Comparison of ENCODE assay signal across 13 cellular contexts in genomic region chr1:60615661-60616060, GRCh38.
A peak's percentile ranks its signal among the peaks of the same experiment; 100 is the strongest.
DNase-seq lines count a peak whose midpoint lies in the region; TF ChIP-seq lines count a peak whose summit lies in the region.
"Had no signal": no experiment of that assay in that cellular context is flagged by ENCODE, and none has a peak within 500 bp of the region (broad histone marks: within the 10 kb centered on the region; RNA-seq: fewer than 3 reads in every experiment).

No MANE protein-coding gene starts in this region.

- no peaks in the 10 kb centered on the region for H3K27me3 ChIP-seq in SJCRH30
- H3K27me3 ChIP-seq in esophagus muscularis mucosa = no peaks in the 10 kb centered on the region
- H3K27me3 ChIP-seq: BLaER1 had no signal

- no peaks in the 10 kb centered on the region for H3K36me3 ChIP-seq in SJCRH30
- H3K36me3 ChIP-seq in esophagus muscularis mucosa = no peaks in the 10 kb centered on the region
- H3K36me3 ChIP-seq: BLaER1 had no signal

- whole genome bisulfite sequencing in esophagus muscularis mucosa = 91% methylated on average over 3 of the region's 3 CpGs

- TF ChIP-seq EP300 in esophagus muscularis mucosa (IDR thresholded peaks at IDR 0.05) = no peak

- TF ChIP-seq CTCF in astrocyte of the spinal cord (IDR thresholded peaks at IDR 0.05; ENCODE audit: low read depth, low read length) (no peak), osteocyte (IDR thresholded peaks at IDR 0.05) (no peak), esophagus muscularis mucosa (IDR thresholded peaks at IDR 0.05) (no peak), GM20000 (IDR thresholded peaks at IDR 0.05; ENCODE audit: extremely low read depth, missing control alignments) (no peak)

- H3K27me3 Mint-ChIP-seq in osteocyte (ENCODE audit: unreplicated experiment) = no peaks in the 10 kb centered on the region
- H3K27me3 Mint-ChIP-seq: IgD-negative memory B cell had no signal

- H3K27ac ChIP-seq in SJCRH30 (peak overlapping the region; percentile 34), esophagus muscularis mucosa (replicated peaks in 1 of 4) (no peak overlapping the region)
- H3K27ac ChIP-seq: BLaER1 had no signal

- intact Hi-C loops in esophagus muscularis mucosa (cut with DNase I) = no loop called here

- TF ChIP-seq POLR2A in esophagus muscularis mucosa (IDR thresholded peaks at IDR 0.05; ENCODE audit: low read depth) = no peak

- in situ Hi-C loops in astrocyte of the spinal cord (cut with HindIII; ENCODE audit: low sequenced_read_pairs) = no loop called here

- H3K27ac Mint-ChIP-seq in osteocyte (ENCODE audit: unreplicated experiment) = peak overlapping the region; percentile 8
- H3K27ac Mint-ChIP-seq: CD4-positive, alpha-beta memory T cell; H9; IgD-negative memory B cell had no signal

- H3K4me1 ChIP-seq in SJCRH30 (peaks cover 5% of the 10 kb centered on the region), esophagus muscularis mucosa (peaks cover 0 to 2% (median under 1%) of the 10 kb centered on the region in 4 donors)
- H3K4me1 ChIP-seq: BLaER1 had no signal

- DNase-seq in SJCRH30 = peak in 1 of 2 experiments; percentile 22
- DNase-seq in astrocyte of the spinal cord (ENCODE audit: low read depth, low spot score) = peak; percentile 12
- no peak for DNase-seq in osteocyte (ENCODE audit: extremely low spot score, unreplicated experiment)
- DNase-seq in esophagus muscularis mucosa (ENCODE audit: extremely low spot score) = no peak
- no peak for DNase-seq in GM20000 (ENCODE audit: low spot score)
- no peak for DNase-seq in D341Med (ENCODE audit: low spot score)
- DNase-seq: CD4-positive, alpha-beta memory T cell; GDM1; H9; KBM-7 had no signal

- H3K4me1 Mint-ChIP-seq in osteocyte (ENCODE audit: unreplicated experiment) = peaks cover 22% of the 10 kb centered on the region
- H3K4me1 Mint-ChIP-seq: CD4-positive, alpha-beta memory T cell; IgD-negative memory B cell had no signal

- H3K4me3 Mint-ChIP-seq in osteocyte (ENCODE audit: unreplicated experiment) = no peak overlapping the region
- H3K4me3 Mint-ChIP-seq: CD14-positive monocyte; CD4-positive, alpha-beta memory T cell; H9; IgD-negative memory B cell had no signal

- H3K4me3 ChIP-seq in SJCRH30 = no peak overlapping the region
- no peak overlapping the region for H3K4me3 ChIP-seq in astrocyte of the spinal cord (ENCODE audit: low read depth, low read length)
- H3K4me3 ChIP-seq in esophagus muscularis mucosa = no peak overlapping the region
- H3K4me3 ChIP-seq: BLaER1 had no signal

- H3K36me3 Mint-ChIP-seq in osteocyte (ENCODE audit: unreplicated experiment) = peaks cover 2% of the 10 kb centered on the region
- H3K36me3 Mint-ChIP-seq: CD14-positive monocyte; CD4-positive, alpha-beta memory T cell; IgD-negative memory B cell had no signal

- H3K9me3 ChIP-seq in SJCRH30 (replicated peaks) (no peaks in the 10 kb centered on the region), esophagus muscularis mucosa (no peaks in the 10 kb centered on the region)
- H3K9me3 ChIP-seq: BLaER1 had no signal

- H3K9me3 Mint-ChIP-seq in osteocyte (ENCODE audit: unreplicated experiment) = peaks cover 4% of the 10 kb centered on the region
- H3K9me3 Mint-ChIP-seq: H9 had no signal
